Comparison of ENCODE assay signal across 15 cellular contexts in genomic region chr1:115491303-115492018, GRCh38.
DNase-seq lines count a peak whose midpoint lies in the region; ATAC-seq, FAIRE-seq and TF ChIP-seq lines count a peak whose summit lies in the region.
"Had no signal": no experiment of that assay in that cellular context is flagged by ENCODE, and none has a peak within 500 bp of the region (broad histone marks: within the 10 kb centered on the region; RNA-seq: fewer than 3 reads in every experiment).

No MANE protein-coding gene starts in this region.

- TF ChIP-seq EP300 in esophagus muscularis mucosa (IDR thresholded peaks at IDR 0.05), result no peak

- no peak for TF ChIP-seq POLR2A in esophagus muscularis mucosa (IDR thresholded peaks at IDR 0.05; ENCODE audit: low read depth)
- no peak for TF ChIP-seq POLR2A in prostate gland (IDR thresholded peaks at IDR 0.05)

- FAIRE-seq in pancreas (lab: Jason Lieb, UNC), result no peak

- H3K4me1 Mint-ChIP-seq in stimulated activated memory B cell treated with anti-CD40 and anti-IgM and Interleukin-4, amounts not matched to agents 10 μg/mL and 1 μg/mL and 100 μg/mL, for 72 hours, result no peaks in the 10 kb centered on the region
- H3K4me1 Mint-ChIP-seq: B cell had no signal

- DNase-seq in right atrium auricular region (ENCODE audit: low spot score) (peak; percentile 47), left ventricle myocardium inferior (no peak), esophagus muscularis mucosa (ENCODE audit: extremely low spot score) (peak; percentile 75), pancreas (no peak), NCI-H226 (no peak), prostate gland (ENCODE audit: low spot score) (no peak)
- DNase-seq: ACHN; C1 segment of cervical spinal cord; Calu3; CD4-positive, alpha-beta T cell; DMS 273 treated with DMSO at 0.1 percent for 48 hours; HCEC 1CT had no signal

- ATAC-seq in stimulated activated memory B cell treated with anti-CD40 and anti-IgM and Interleukin-4, amounts not matched to agents 10 μg/mL and 1 μg/mL and 100 μg/mL, for 72 hours, result peak; percentile 17
- no peak for ATAC-seq in pancreas
- no peak for ATAC-seq in SK-N-SH treated with all-trans-retinoic acid at 6 μM for 48 hours

- H3K4me3 ChIP-seq in right atrium auricular region (no peak overlapping the region), left ventricle myocardium inferior (no peak overlapping the region), esophagus muscularis mucosa (no peak overlapping the region), pancreas (no peak overlapping the region), prostate gland (no peak overlapping the region)

- no peak overlapping the region for H3K4me3 Mint-ChIP-seq in stimulated activated memory B cell treated with anti-CD40 and anti-IgM and Interleukin-4, amounts not matched to agents 10 μg/mL and 1 μg/mL and 100 μg/mL, for 72 hours
- H3K4me3 Mint-ChIP-seq: B cell; CD4-positive, alpha-beta T cell had no signal

- H3K9me3 ChIP-seq in right atrium auricular region, result no peaks in the 10 kb centered on the region
- H3K9me3 ChIP-seq in left ventricle myocardium inferior (replicated peaks), result no peaks in the 10 kb centered on the region
- peaks cover 0 to 3% (median 0%) of the 10 kb centered on the region in 4 donors for H3K9me3 ChIP-seq in esophagus muscularis mucosa
- no peaks in the 10 kb centered on the region for H3K9me3 ChIP-seq in pancreas
- no peaks in the 10 kb centered on the region for H3K9me3 ChIP-seq in prostate gland

- H3K27me3 Mint-ChIP-seq in stimulated activated memory B cell treated with anti-CD40 and anti-IgM and Interleukin-4, amounts not matched to agents 10 μg/mL and 1 μg/mL and 100 μg/mL, for 72 hours, result no peaks in the 10 kb centered on the region
- H3K27me3 Mint-ChIP-seq: B cell; CD4-positive, alpha-beta T cell had no signal

- no peaks in the 10 kb centered on the region for H3K4me1 ChIP-seq in right atrium auricular region
- H3K4me1 ChIP-seq in left ventricle myocardium inferior, result no peaks in the 10 kb centered on the region
- H3K4me1 ChIP-seq in esophagus muscularis mucosa, result no peaks in the 10 kb centered on the region
- no peaks in the 10 kb centered on the region for H3K4me1 ChIP-seq in pancreas
- H3K4me1 ChIP-seq in prostate gland (replicated peaks), result no peaks in the 10 kb centered on the region

- H3K9me3 Mint-ChIP-seq in stimulated activated memory B cell treated with anti-CD40 and anti-IgM and Interleukin-4, amounts not matched to agents 10 μg/mL and 1 μg/mL and 100 μg/mL, for 72 hours, result no peaks in the 10 kb centered on the region
- H3K9me3 Mint-ChIP-seq: CD4-positive, alpha-beta T cell had no signal

- WGBS in esophagus muscularis mucosa, result 95% methylated on average over 8 of the region's 9 CpGs
- 85 to 88% methylated on average over 9 of the region's 9 CpGs for whole genome bisulfite sequencing in pancreas, 2 donors
- WGBS in prostate gland, result 84% methylated on average over 9 of the region's 9 CpGs

- no peaks in the 10 kb centered on the region for H3K36me3 Mint-ChIP-seq in stimulated activated memory B cell treated with anti-CD40 and anti-IgM and Interleukin-4, amounts not matched to agents 10 μg/mL and 1 μg/mL and 100 μg/mL, for 72 hours

- no peaks in the 10 kb centered on the region for H3K27me3 ChIP-seq in right atrium auricular region
- no peaks in the 10 kb centered on the region for H3K27me3 ChIP-seq in left ventricle myocardium inferior (ENCODE audit: low read depth)
- H3K27me3 ChIP-seq in esophagus muscularis mucosa, result no peaks in the 10 kb centered on the region
- H3K27me3 ChIP-seq in pancreas, result no peaks in the 10 kb centered on the region
- H3K27me3 ChIP-seq in prostate gland (replicated peaks; ENCODE audit: insufficient read depth), result no peaks in the 10 kb centered on the region

- no peak overlapping the region for H3K27ac Mint-ChIP-seq in stimulated activated memory B cell treated with anti-CD40 and anti-IgM and Interleukin-4, amounts not matched to agents 10 μg/mL and 1 μg/mL and 100 μg/mL, for 72 hours
- H3K27ac Mint-ChIP-seq: B cell; CD4-positive, alpha-beta T cell had no signal

- H3K36me3 ChIP-seq in right atrium auricular region (no peaks in the 10 kb centered on the region), left ventricle myocardium inferior (no peaks in the 10 kb centered on the region), esophagus muscularis mucosa (no peaks in the 10 kb centered on the region), pancreas (no peaks in the 10 kb centered on the region), prostate gland (no peaks in the 10 kb centered on the region)

- intact Hi-C loops in left ventricle myocardium inferior (cut with micrococcal nuclease), result no loop called here
- intact Hi-C loops in esophagus muscularis mucosa (cut with DNase I), result no loop called here
- intact Hi-C loops in pancreas (cut with DNase I), result no loop called here
- intact Hi-C loops in prostate gland (cut with DNase I), result no loop called here

- TF ChIP-seq CTCF in right atrium auricular region (IDR thresholded peaks at IDR 0.05) (no peak), left ventricle myocardium inferior (IDR thresholded peaks at IDR 0.05; ENCODE audit: borderline replicate concordance) (no peak), esophagus muscularis mucosa (IDR thresholded peaks at IDR 0.05) (no peak), pancreas (IDR thresholded peaks at IDR 0.05) (no peak), prostate gland (IDR thresholded peaks at IDR 0.05) (no peak)

- H3K27ac ChIP-seq in right atrium auricular region (no peak overlapping the region), left ventricle myocardium inferior (replicated peaks) (no peak overlapping the region), esophagus muscularis mucosa (replicated peaks in 1 of 4) (no peak overlapping the region), pancreas (no peak overlapping the region), prostate gland (no peak overlapping the region)

TF ChIP-seq in SK-N-SH treated with all-trans-retinoic acid at 6 μM for 48 hours, 23 proteins besides CTCF, POLR2A, EP300 and RAD21:
- TF ChIP-seq OSR1 (CRISPR knock-in tag; IDR thresholded peaks at IDR 0.05) (no peak), ESRRG (CRISPR knock-in tag; IDR thresholded peaks at IDR 0.05) (no peak), CREB5 (CRISPR knock-in tag; IDR thresholded peaks at IDR 0.05; ENCODE audit: low read depth) (no peak), TCF4 (CRISPR knock-in tag; IDR thresholded peaks at IDR 0.05; ENCODE audit: borderline replicate concordance) (no peak), ZNF70 (CRISPR knock-in tag; IDR thresholded peaks at IDR 0.05) (no peak), CSDC2 (CRISPR knock-in tag; IDR thresholded peaks at IDR 0.05) (no peak)

Comparison
In these comparisons a context has a peak if more than half of its experiments do, and no peak if none do; other contexts are left out.
1. DNase-seq: peak in right atrium auricular region (single experiment) and esophagus muscularis mucosa (single experiment); none in left ventricle myocardium inferior (single experiment), pancreas (0 of 6), NCI-H226 (single experiment) and prostate gland (single experiment).